Comparison of ENCODE assay signal across 12 cellular contexts in genomic region chr11:133911169-133911568, GRCh38. TPM values are rescaled to one million over a fixed set of nuclear protein-coding genes. Genes with fewer than 3 reads are reported as not detected.
DNase-seq lines count a peak whose midpoint lies in the region; ATAC-seq and TF ChIP-seq lines count a peak whose summit lies in the region.
"Had no signal": no experiment of that assay in that cellular context is flagged by ENCODE, and none has a peak within 500 bp of the region (broad histone marks: within the 10 kb centered on the region; RNA-seq: fewer than 3 reads in every experiment).

No MANE protein-coding gene starts in this region.

- intact Hi-C loops in HCT116 (cut with micrococcal nuclease): no loop called here

- POLR2A ChIA-PET in HCT116 (lab: Charles Lee): no interaction called here

- peak; percentile 93 for ATAC-seq in HCT116
- peak; percentile 65 for ATAC-seq in RWPE2 (ENCODE audit: low read depth)

- DNase-seq in NCI-H526 (lab: John Stamatoyannopoulos, UW): peak; percentile 45 to 60
- DNase-seq in NCI-H526 treated with DMSO at 0.1 percent for 48 hours (lab: John Stamatoyannopoulos, UW): no peak
- DNase-seq in HCT116 (ENCODE audit: low read depth, low spot score): no peak
- no peak for DNase-seq in RWPE2 (ENCODE audit: low spot score)
- DNase-seq in activated naive CD4-positive, alpha-beta T cell treated with Interleukin-2 at 50 U/mL for 16 hours: no peak
- no peak for DNase-seq in HuH-7.5 (ENCODE audit: low spot score)
- no peak for DNase-seq in MM.1S
- DNase-seq: activated CD4-positive, alpha-beta memory T cell treated with anti-CD3 and anti-CD28 coated beads for 36 hours; KG1; nucleus accumbens had no signal

- H3F3A ChIP-seq in neural cell (ENCODE audit: insufficient read depth, low read length, poor library complexity, severe bottlenecking) (no peaks in the 10 kb centered on the region), MM.1S (ENCODE audit: insufficient read depth, low read length) (no peaks in the 10 kb centered on the region)

- H3K4me2 ChIP-seq in HCT116 (ENCODE audit: low read length): no peak overlapping the region
- H3K4me2 ChIP-seq in neural cell (ENCODE audit: low read length): no peak overlapping the region
- no peak overlapping the region for H3K4me2 ChIP-seq in MM.1S (ENCODE audit: low read depth, low read length)

- RAD21 ChIA-PET in HCT116 (lab: Charles Lee; ENCODE audit: low non-redundant PET in 1 of 2, low total read pairs in 2 of 2, uncharacterized antibody in 2 of 2, unreplicated experiment in 2 of 2): no interaction called here

- H4K20me1 ChIP-seq in HCT116 (ENCODE audit: insufficient read depth) (no peaks in the 10 kb centered on the region), neural cell (ENCODE audit: insufficient read depth) (no peaks in the 10 kb centered on the region), MM.1S (ENCODE audit: insufficient read depth, low read length) (no peaks in the 10 kb centered on the region)

- no TSS peak for BruUV-seq in HCT116 (replicated peaks; lab: Mats Ljungman, UMichigan)

- no peak overlapping the region for H3K4me3 ChIP-seq in HCT116 (replicated peaks in 1 of 2; ENCODE audit: low read depth in 1 of 2, low read length in 2 of 2)
- no peak overlapping the region for H3K4me3 ChIP-seq in RWPE2 (ENCODE audit: severe bottlenecking)
- H3K4me3 ChIP-seq in neural cell (ENCODE audit: low read length): no peak overlapping the region
- no peak overlapping the region for H3K4me3 ChIP-seq in MM.1S (ENCODE audit: low read length)

- no peak overlapping the region for H3K27ac ChIP-seq in HCT116 (ENCODE audit: low read depth, low read length)
- H3K27ac ChIP-seq in RWPE2 (ENCODE audit: poor library complexity, severe bottlenecking): no peak overlapping the region
- H3K27ac ChIP-seq in neural cell (ENCODE audit: low read length): no peak overlapping the region
- H3K27ac ChIP-seq in MM.1S (ENCODE audit: low read length): no peak overlapping the region

- no peaks in the 10 kb centered on the region for H3K4me1 ChIP-seq in HCT116 (ENCODE audit: control insufficient read depth in 1 of 2, insufficient read depth in 2 of 2, low read length in 2 of 2)
- no peaks in the 10 kb centered on the region for H3K4me1 ChIP-seq in RWPE2 (ENCODE audit: insufficient read depth, poor library complexity, severe bottlenecking)
- no peaks in the 10 kb centered on the region for H3K4me1 ChIP-seq in MM.1S (ENCODE audit: low read length)

- H3K27me3 ChIP-seq in HCT116 (ENCODE audit: insufficient read depth, low read length) (no peaks in the 10 kb centered on the region), RWPE2 (ENCODE audit: insufficient read depth, poor library complexity, severe bottlenecking) (no peaks in the 10 kb centered on the region), neural cell (ENCODE audit: insufficient read depth, low read depth, low read length) (no peaks in the 10 kb centered on the region), MM.1S (replicated peaks; ENCODE audit: insufficient read depth, low read length) (no peaks in the 10 kb centered on the region)

- CTCF ChIA-PET in HCT116 (lab: Charles Lee): no interaction called here

- TF ChIP-seq POLR2A in HCT116 (IDR thresholded peaks at IDR 0.05; ENCODE audit: borderline replicate concordance, extremely low read depth, insufficient read depth, insufficient read length): no peak

- TF ChIP-seq CTCF in HCT116 (IDR thresholded peaks at IDR 0.05 in 2 of 3, conservative IDR thresholded peaks at IDR 0.05 in 1 of 3; ENCODE audit: borderline replicate concordance in 1 of 3, insufficient read depth in 1 of 3, low read depth in 2 of 3, low read length in 2 of 3) (peak in 2 of 3 experiments; percentile 41 to 47; a peak in 4 of 6 replicates), RWPE2 (IDR thresholded peaks at IDR 0.05; ENCODE audit: poor library complexity, severe bottlenecking) (no peak), neural cell (IDR thresholded peaks at IDR 0.05; ENCODE audit: poor library complexity, severe bottlenecking) (peak; percentile 28), MM.1S (IDR thresholded peaks at IDR 0.05; ENCODE audit: low read length) (no peak)

- H3K36me3 ChIP-seq in HCT116 (ENCODE audit: control insufficient read depth in 1 of 2, insufficient read depth in 2 of 2, low read length in 2 of 2): no peaks in the 10 kb centered on the region
- no peaks in the 10 kb centered on the region for H3K36me3 ChIP-seq in RWPE2 (ENCODE audit: low read depth)
- peaks cover 7% of the 10 kb centered on the region for H3K36me3 ChIP-seq in neural cell (ENCODE audit: insufficient read depth, low read length)
- H3K36me3 ChIP-seq in MM.1S (replicated peaks; ENCODE audit: insufficient read depth, low read length): no peaks in the 10 kb centered on the region

- no peak overlapping the region for H3K9ac ChIP-seq in HCT116 (ENCODE audit: low read length)
- H3K9ac ChIP-seq in neural cell (ENCODE audit: low read length): no peak overlapping the region
- no peak overlapping the region for H3K9ac ChIP-seq in MM.1S (ENCODE audit: low read length)

- H2AFZ ChIP-seq in HCT116 (ENCODE audit: low read depth, low read length, poor library complexity, severe bottlenecking): no peak overlapping the region
- no peak overlapping the region for H2AFZ ChIP-seq in neural cell (ENCODE audit: low read depth, low read length)
- no peak overlapping the region for H2AFZ ChIP-seq in MM.1S (ENCODE audit: low read length)

- TF ChIP-seq EP300 in neural cell (conservative IDR thresholded peaks at IDR 0.05; ENCODE audit: poor library complexity, severe bottlenecking): no peak

- no peaks in the 10 kb centered on the region for H3K79me2 ChIP-seq in HCT116 (ENCODE audit: insufficient read depth, low read length)
- no peaks in the 10 kb centered on the region for H3K79me2 ChIP-seq in neural cell (replicated peaks; ENCODE audit: insufficient read depth, low read length)
- H3K79me2 ChIP-seq in MM.1S (ENCODE audit: low read length): no peaks in the 10 kb centered on the region

- H3K9me2 ChIP-seq in HCT116 (ENCODE audit: insufficient read depth) (no peaks in the 10 kb centered on the region), neural cell (ENCODE audit: insufficient read depth, low read length) (no peaks in the 10 kb centered on the region), MM.1S (replicated peaks; ENCODE audit: insufficient read depth, low read length) (no peaks in the 10 kb centered on the region)

- TF ChIP-seq RAD21 in HCT116 (IDR thresholded peaks at IDR 0.05; ENCODE audit: low read depth) (peak; percentile 5; the same call in 1 of the 2 replicates), neural cell (conservative IDR thresholded peaks at IDR 0.05) (peak; percentile 24)

- no peaks in the 10 kb centered on the region for H3K9me3 ChIP-seq in HCT116 (ENCODE audit: control insufficient read depth in 1 of 2, insufficient read depth in 1 of 2, low read depth in 1 of 2, low read length in 2 of 2)
- no peaks in the 10 kb centered on the region for H3K9me3 ChIP-seq in RWPE2 (ENCODE audit: severe bottlenecking)
- no peaks in the 10 kb centered on the region for H3K9me3 ChIP-seq in neural cell (ENCODE audit: low read length)
- no peaks in the 10 kb centered on the region for H3K9me3 ChIP-seq in MM.1S (replicated peaks; ENCODE audit: insufficient read depth, low read length)

TF ChIP-seq in HCT116, 20 proteins besides CTCF, POLR2A, EP300 and RAD21 (continues in another document):
- TF ChIP-seq ZBTB33 (IDR thresholded peaks at IDR 0.05; ENCODE audit: extremely low read depth, insufficient replicate concordance, low read length) (no peak), SP1 (IDR thresholded peaks at IDR 0.05; ENCODE audit: low read depth) (no peak), CEBPB (IDR thresholded peaks at IDR 0.05; ENCODE audit: low read depth) (no peak), ZFX (IDR thresholded peaks at IDR 0.05) (no peak), SRF (IDR thresholded peaks at IDR 0.05; ENCODE audit: low read depth) (no peak), ELF1 (IDR thresholded peaks at IDR 0.05; ENCODE audit: borderline replicate concordance, low read depth) (no peak)

TF ChIP-seq in neural cell, 6 proteins besides CTCF, POLR2A, EP300 and RAD21:
- TF ChIP-seq TAF1 (IDR thresholded peaks at IDR 0.05; ENCODE audit: low read depth): no peak
- TF ChIP-seq POLR2AphosphoS5 (IDR thresholded peaks at IDR 0.05): no peak
- no peak for TF ChIP-seq REST (IDR thresholded peaks at IDR 0.05; ENCODE audit: borderline replicate concordance)
- no peak for TF ChIP-seq MXI1 (conservative IDR thresholded peaks at IDR 0.05; ENCODE audit: poor library complexity, severe bottlenecking)
- no peak for TF ChIP-seq EZH2 (IDR thresholded peaks at IDR 0.05; ENCODE audit: borderline replicate concordance, insufficient read depth, low read length, poor library complexity, severe bottlenecking)
- TF ChIP-seq SMC3 (conservative IDR thresholded peaks at IDR 0.05; ENCODE audit: poor library complexity): no peak

RNA-seq across cellular contexts. Expression of gene IGSF9B, which starts 45.6 kb away (rescaled TPM):
- total RNA-seq in HCT116 (2021; ENCODE audit: unreplicated experiment): 12.4 TPM
- polyA plus RNA-seq in HCT116 (2012): 4.1 and 5.2 TPM in 2 replicates
- polyA plus RNA-seq in neural cell: 2.3 and 4.8 TPM in 2 replicates
- polyA minus RNA-seq in neural cell: 28.5 and 37.7 TPM in 2 replicates
- polyA plus RNA-seq: AG04450 had no signal

Comparison
In these comparisons a context has a peak if more than half of its experiments do, and no peak if none do; other contexts are left out.
1. DNase-seq: peak in NCI-H526 (2 of 2); none in NCI-H526 treated with DMSO at 0.1 percent for 48 hours (single experiment), HCT116 (single experiment), RWPE2 (single experiment), activated naive CD4-positive, alpha-beta T cell treated with Interleukin-2 at 50 U/mL for 16 hours (single experiment), HuH-7.5 (single experiment) and MM.1S (single experiment).
2. CTCF ChIP-seq: peak in HCT116 (2 of 3) and neural cell (single experiment); none in RWPE2 (single experiment) and MM.1S (single experiment).